Comparison of ENCODE assay signal across 10 cellular contexts in the genomic region with DNA sequence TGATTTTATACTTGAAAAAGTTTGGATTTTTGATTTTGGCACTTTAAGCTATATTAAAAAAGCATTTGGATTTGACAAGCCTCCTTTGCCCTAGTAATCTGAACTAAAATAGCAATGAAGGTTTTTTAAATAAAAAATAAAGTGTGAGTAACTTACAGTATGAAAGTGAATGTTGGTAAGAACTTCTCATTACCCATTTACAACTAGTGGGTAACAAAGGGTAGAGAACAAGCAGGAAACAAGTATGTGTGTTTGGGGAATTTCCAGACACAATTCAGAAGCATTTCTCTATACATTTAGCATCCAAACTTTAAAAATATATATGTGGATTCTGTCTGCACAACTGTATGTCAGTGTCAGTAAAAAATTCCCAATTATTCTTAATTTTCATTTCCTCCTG. TPM values are rescaled to one million over a fixed set of nuclear protein-coding genes. Genes with fewer than 3 reads are reported as not detected.
DNase-seq lines count a peak whose midpoint lies in the region; ATAC-seq and TF ChIP-seq lines count a peak whose summit lies in the region.
"Had no signal": no experiment of that assay in that cellular context is flagged by ENCODE, and none has a peak within 500 bp of the region (broad histone marks: within the 10 kb centered on the region; RNA-seq: fewer than 3 reads in every experiment).

No MANE protein-coding gene starts in this region.

- TF ChIP-seq CTCF in MM.1S (IDR thresholded peaks at IDR 0.05; ENCODE audit: low read length) (no peak), psoas muscle (IDR thresholded peaks at IDR 0.05) (no peak), vagina (IDR thresholded peaks at IDR 0.05) (no peak)

- H3K9me2 ChIP-seq in MM.1S (replicated peaks; ENCODE audit: insufficient read depth, low read length) = no peaks in the 10 kb centered on the region

- no peak overlapping the region for H2AFZ ChIP-seq in MM.1S (ENCODE audit: low read length)

- DNase-seq in activated CD4-positive, alpha-beta T cell treated with anti-CD3 and anti-CD28 coated beads for 36 hours = no peak
- no peak for DNase-seq in activated CD4-positive, alpha-beta T cell treated with anti-CD3 and anti-CD28 coated beads for 1 hour
- DNase-seq in MM.1S (peak; percentile 35), psoas muscle (no peak), vagina (ENCODE audit: extremely low spot score in 2 of 2) (no peak), superior temporal gyrus (ENCODE audit: extremely low spot score) (no peak)
- DNase-seq: activated CD4-positive, alpha-beta T cell treated with anti-CD3 and anti-CD28 coated beads, Interleukin-2, amount 10 ng/mL, durations not matched to agents 7 days and 5 days; NCI-H510A had no signal

- H3K36me3 ChIP-seq in MM.1S (replicated peaks; ENCODE audit: insufficient read depth, low read length) (no peaks in the 10 kb centered on the region), endocrine pancreas (ENCODE audit: control insufficient read depth, insufficient read depth, low read length) (no peaks in the 10 kb centered on the region), psoas muscle (ENCODE audit: insufficient read depth in 1 of 2, low read depth in 1 of 2) (no peaks in the 10 kb centered on the region), vagina (no peaks in the 10 kb centered on the region)

- H3K9ac ChIP-seq in MM.1S (ENCODE audit: low read length) (no peak overlapping the region), endocrine pancreas (ENCODE audit: control insufficient read depth, insufficient read depth, low read length) (no peak overlapping the region)

- no peaks in the 10 kb centered on the region for H3K27me3 Mint-ChIP-seq in activated CD4-positive, alpha-beta T cell treated with anti-CD3 and anti-CD28 coated beads for 36 hours
- H3K27me3 Mint-ChIP-seq: activated CD4-positive, alpha-beta T cell treated with anti-CD3 and anti-CD28 coated beads, Interleukin-2, amount 10 ng/mL, durations not matched to agents 7 days and 5 days had no signal

- H3K4me2 ChIP-seq in MM.1S (ENCODE audit: low read depth, low read length) = peak overlapping the region; percentile 62

- H3K4me3 ChIP-seq in MM.1S (ENCODE audit: low read length) (no peak overlapping the region; the same call in 1 of the 2 replicates), endocrine pancreas (ENCODE audit: control insufficient read depth, insufficient read depth, low read length) (peak overlapping the region; percentile 96), psoas muscle (peak overlapping the region; percentile 94), vagina (no peak overlapping the region)

- H3K9me3 ChIP-seq in MM.1S (replicated peaks; ENCODE audit: insufficient read depth, low read length) (no peaks in the 10 kb centered on the region), endocrine pancreas (ENCODE audit: control insufficient read depth, low read length) (no peaks in the 10 kb centered on the region), psoas muscle (no peaks in the 10 kb centered on the region), vagina (no peaks in the 10 kb centered on the region)

- H3K79me2 ChIP-seq in MM.1S (ENCODE audit: low read length) = peaks cover 80% of the 10 kb centered on the region

- peaks cover 13% of the 10 kb centered on the region for H3K4me1 ChIP-seq in MM.1S (ENCODE audit: low read length)
- H3K4me1 ChIP-seq in endocrine pancreas (ENCODE audit: control insufficient read depth, insufficient read depth, low read length) = peaks cover 36% of the 10 kb centered on the region
- peaks cover 58% of the 10 kb centered on the region for H3K4me1 ChIP-seq in psoas muscle
- peaks cover 77% of the 10 kb centered on the region for H3K4me1 ChIP-seq in vagina

- H3K27me3 ChIP-seq in MM.1S (replicated peaks; ENCODE audit: insufficient read depth, low read length) (no peaks in the 10 kb centered on the region), endocrine pancreas (ENCODE audit: control insufficient read depth, insufficient read depth, low read length) (no peaks in the 10 kb centered on the region), psoas muscle (ENCODE audit: insufficient read depth in 3 of 3, low read length in 2 of 3) (no peaks in the 10 kb centered on the region), vagina (no peaks in the 10 kb centered on the region)

- peaks cover 57% of the 10 kb centered on the region for H3K4me1 Mint-ChIP-seq in activated CD4-positive, alpha-beta T cell treated with anti-CD3 and anti-CD28 coated beads for 36 hours

- TF ChIP-seq POLR2A in vagina (IDR thresholded peaks at IDR 0.05) = no peak

- peaks cover 9% of the 10 kb centered on the region for H3K36me3 Mint-ChIP-seq in activated CD4-positive, alpha-beta T cell treated with anti-CD3 and anti-CD28 coated beads for 36 hours (ENCODE audit: low read depth)

- peaks cover 6% of the 10 kb centered on the region for H3F3A ChIP-seq in MM.1S (ENCODE audit: insufficient read depth, low read length)

- CTCF ChIA-PET in activated CD4-positive, alpha-beta T cell treated with anti-CD3 and anti-CD28 coated beads for 36 hours (lab: Charles Lee) = interaction anchor here (1.0 to 1.9 kb wide), 4 partner anchors 9 to 20 kb away, joined by 3 to 14 read pairs (median 5); no protein-coding TSS in a partner anchor

- intact Hi-C loops in activated CD4-positive, alpha-beta T cell treated with anti-CD3 and anti-CD28 coated beads for 36 hours (cut with DNase I, micrococcal nuclease) = loop anchor here in 1 of 2 experiments (5.0 to 10.0 kb wide), 2 partner anchors 466 to 1697 kb away; a partner anchor contains a TSS
- intact Hi-C loops in psoas muscle (cut with DNase I) = loop anchor here in 1 of 2 donors (5.0 to 10.0 kb wide), 2 partner anchors 246 to 323 kb away; a partner anchor contains a TSS
- intact Hi-C loops in vagina (cut with DNase I) = no loop called here

- H3K27ac ChIP-seq in MM.1S (ENCODE audit: low read length) (no peak overlapping the region), psoas muscle (no peak overlapping the region), vagina (no peak overlapping the region)

- peak overlapping the region; percentile 61 for H3K4me3 Mint-ChIP-seq in activated CD4-positive, alpha-beta T cell treated with anti-CD3 and anti-CD28 coated beads for 36 hours

- H3K27ac Mint-ChIP-seq in activated CD4-positive, alpha-beta T cell treated with anti-CD3 and anti-CD28 coated beads for 36 hours = peak overlapping the region; percentile 83
- H3K27ac Mint-ChIP-seq: activated CD4-positive, alpha-beta T cell treated with anti-CD3 and anti-CD28 coated beads, Interleukin-2, amount 10 ng/mL, durations not matched to agents 7 days and 5 days had no signal

- ATAC-seq in activated CD4-positive, alpha-beta T cell treated with anti-CD3 and anti-CD28 coated beads for 36 hours = no peak
- no peak for ATAC-seq in psoas muscle
- ATAC-seq in HG02763 (IDR thresholded peaks at IDR 0.05; ENCODE audit: unreplicated experiment) = no peak

- POLR2A ChIA-PET in activated CD4-positive, alpha-beta T cell treated with anti-CD3 and anti-CD28 coated beads for 36 hours (lab: Charles Lee) = no interaction called here

- H3K9me3 Mint-ChIP-seq in activated CD4-positive, alpha-beta T cell treated with anti-CD3 and anti-CD28 coated beads for 36 hours (ENCODE audit: low read depth) = no peaks in the 10 kb centered on the region
- H3K9me3 Mint-ChIP-seq: activated CD4-positive, alpha-beta T cell treated with anti-CD3 and anti-CD28 coated beads, Interleukin-2, amount 10 ng/mL, durations not matched to agents 7 days and 5 days had no signal

- peaks cover 12% of the 10 kb centered on the region; the same call in 1 of the 2 replicates for H4K20me1 ChIP-seq in MM.1S (ENCODE audit: insufficient read depth, low read length)

RNA-seq across cellular contexts. Expression of a gene that starts 2.9 kb away (rescaled TPM):
- 10 to 100 TPM; 23.4 to 44.3 TPM for total RNA-seq in activated CD4-positive, alpha-beta T cell treated with anti-CD3 and anti-CD28 coated beads for 36 hours
- total RNA-seq in psoas muscle = 10 to 100 TPM; 30.9 to 52.6 (median 41.6) TPM
- 10 to 100 TPM; 18.7 to 46.1 (median 37.6) TPM for polyA plus RNA-seq in psoas muscle
- 52.1 TPM for total RNA-seq in vagina

RNA-seq across cellular contexts. Expression of a gene that starts 38.0 kb away (rescaled TPM):
- total RNA-seq in activated CD4-positive, alpha-beta T cell treated with anti-CD3 and anti-CD28 coated beads for 36 hours = 100 to 1,000 TPM; 468 to 520 TPM
- total RNA-seq in psoas muscle = 100 to 1,000 TPM; 224 to 466 (median 320) TPM
- polyA plus RNA-seq in psoas muscle = 100 to 1,000 TPM; 324 to 404 (median 372) TPM
- 286 TPM for total RNA-seq in vagina

Comparison
In these comparisons a context has a peak if more than half of its experiments do, and no peak if none do; other contexts are left out.
1. H3K4me3 ChIP-seq: peak in endocrine pancreas (single experiment) and psoas muscle (single experiment); none in MM.1S (single experiment) and vagina (0 of 2).